ENCODE assay signal across 17 cellular contexts in the genomic region with DNA sequence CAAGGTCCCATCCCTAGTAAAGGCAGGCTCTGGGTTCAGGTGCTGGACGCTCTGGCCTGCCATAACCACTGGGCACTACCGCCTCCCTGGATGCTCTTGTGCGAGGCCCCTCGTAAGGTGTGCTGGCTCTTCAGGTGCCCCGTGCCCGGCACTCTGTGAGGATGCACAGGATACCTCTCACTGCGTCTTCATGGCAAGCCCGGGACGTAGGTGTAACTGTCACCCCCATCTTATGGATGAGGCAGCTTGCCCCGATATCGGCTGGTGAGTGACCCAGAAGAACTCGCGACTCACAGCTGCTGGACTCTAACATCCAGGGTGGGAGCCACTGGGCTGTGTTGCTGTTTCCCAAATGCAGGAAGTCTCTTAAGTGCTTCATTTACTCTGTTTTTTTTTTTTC.
DNase-seq lines count a peak whose midpoint lies in the region; ATAC-seq and TF ChIP-seq lines count a peak whose summit lies in the region.
"Had no signal": no experiment of that assay in that cellular context is flagged by ENCODE, and none has a peak within 500 bp of the region (broad histone marks: within the 10 kb centered on the region; RNA-seq: fewer than 3 reads in every experiment).

No MANE protein-coding gene starts in this region.

- H3K36me3 ChIP-seq in endodermal cell (ENCODE audit: control insufficient read depth, insufficient read depth, low read length), result no peaks in the 10 kb centered on the region
- H3K36me3 ChIP-seq in neural progenitor cell, result no peaks in the 10 kb centered on the region
- H3K36me3 ChIP-seq in suprapubic skin, result no peaks in the 10 kb centered on the region
- H3K36me3 ChIP-seq: BLaER1 had no signal

- H3K9me3 ChIP-seq in endodermal cell (ENCODE audit: control insufficient read depth, low read length), result no peaks in the 10 kb centered on the region
- no peaks in the 10 kb centered on the region for H3K9me3 ChIP-seq in neural progenitor cell (ENCODE audit: low read depth)
- no peaks in the 10 kb centered on the region for H3K9me3 ChIP-seq in suprapubic skin
- H3K9me3 ChIP-seq: BLaER1, Caco-2 had no signal

- no peak for TF ChIP-seq POLR2A in suprapubic skin (IDR thresholded peaks at IDR 0.05)

- H3K27me3 ChIP-seq in endodermal cell (ENCODE audit: control insufficient read depth, insufficient read depth, low read length, poor library complexity, severe bottlenecking) (peaks cover 24% of the 10 kb centered on the region), neural progenitor cell (peaks cover 41% of the 10 kb centered on the region), suprapubic skin (peaks cover 9% of the 10 kb centered on the region)

- POLR2A ChIA-PET in MCF 10A (lab: Yijun Ruan, JAX), result no interaction called here

- H3K4me3 Mint-ChIP-seq in endodermal cell (no peak overlapping the region), neural progenitor cell (no peak overlapping the region), MCF 10A (ENCODE audit: unreplicated experiment) (no peak overlapping the region)
- H3K4me3 Mint-ChIP-seq: CD8-positive, alpha-beta memory T cell; GM23338 had no signal

- H3K27ac ChIP-seq in endodermal cell (ENCODE audit: low read depth, low read length), result no peak overlapping the region
- no peak overlapping the region for H3K27ac ChIP-seq in neural progenitor cell
- H3K27ac ChIP-seq in suprapubic skin, result no peak overlapping the region
- H3K27ac ChIP-seq: BLaER1 had no signal

- H2AFZ ChIP-seq in neural progenitor cell (replicated peaks), result no peak overlapping the region
- H2AFZ ChIP-seq: GM23338 had no signal

- TF ChIP-seq EP300 in suprapubic skin (IDR thresholded peaks at IDR 0.05), result no peak

- no peak overlapping the region for H3K9ac ChIP-seq in endodermal cell (ENCODE audit: extremely low read depth, low read length, poor library complexity, severe bottlenecking)
- no peak overlapping the region for H3K9ac ChIP-seq in neural progenitor cell
- H3K9ac ChIP-seq: BLaER1 had no signal

- H3K27ac Mint-ChIP-seq in endodermal cell (no peak overlapping the region), neural progenitor cell (peak overlapping the region; percentile 14), MCF 10A (ENCODE audit: low read depth, unreplicated experiment) (no peak overlapping the region)
- H3K27ac Mint-ChIP-seq: GM23338 had no signal

- H3K4me1 Mint-ChIP-seq in endodermal cell (peaks cover 31% of the 10 kb centered on the region), neural progenitor cell (peaks cover 47% of the 10 kb centered on the region), MCF 10A (ENCODE audit: insufficient read depth, unreplicated experiment) (no peaks in the 10 kb centered on the region)

- H3K36me3 Mint-ChIP-seq in endodermal cell (ENCODE audit: low read depth) (no peaks in the 10 kb centered on the region), neural progenitor cell (no peaks in the 10 kb centered on the region), MCF 10A (ENCODE audit: insufficient read depth, unreplicated experiment) (no peaks in the 10 kb centered on the region)
- H3K36me3 Mint-ChIP-seq: CD8-positive, alpha-beta memory T cell had no signal

- no peak for TF ChIP-seq CTCF in endodermal cell (conservative IDR thresholded peaks at IDR 0.05)
- no peak for TF ChIP-seq CTCF in neural progenitor cell (IDR thresholded peaks at IDR 0.05)
- no peak for TF ChIP-seq CTCF in suprapubic skin (IDR thresholded peaks at IDR 0.05)
- TF ChIP-seq CTCF in MCF 10A (IDR thresholded peaks at IDR 0.05; ENCODE audit: unreplicated experiment), result no peak

- H3K4me2 ChIP-seq in neural progenitor cell, result no peak overlapping the region
- H3K4me2 ChIP-seq: BLaER1, GM23338 had no signal

- peaks cover 25% of the 10 kb centered on the region for H3F3A ChIP-seq in neural progenitor cell (ENCODE audit: low read depth)

- H3K79me2 ChIP-seq in neural progenitor cell (ENCODE audit: low read depth), result no peaks in the 10 kb centered on the region

- peak; percentile 23 for DNase-seq in activated CD8-positive, alpha-beta memory T cell treated with anti-CD3 and anti-CD28 coated beads, Interleukin-2, amount 50 U/mL, for 48 hours
- DNase-seq in activated CD8-positive, alpha-beta memory T cell treated with anti-CD3 and anti-CD28 coated beads, Interleukin-2, amount 50 U/mL, for 4 hours, result no peak
- peak; percentile 26 for DNase-seq in endodermal cell
- DNase-seq in neural progenitor cell (ENCODE audit: low spot score), result no peak
- DNase-seq in suprapubic skin (ENCODE audit: low spot score in 2 of 2), result peak; percentile 28 to 38
- DNase-seq in dermis blood vessel endothelial cell, result no peak
- DNase-seq in MCF 10A (ENCODE audit: unreplicated experiment), result no peak
- DNase-seq: 8988T; AML-193; CD8-positive, alpha-beta memory T cell; DMS53; GF-D8; H7 had no signal

- peaks cover 41% of the 10 kb centered on the region for H3K27me3 Mint-ChIP-seq in endodermal cell (ENCODE audit: insufficient read depth)
- H3K27me3 Mint-ChIP-seq in neural progenitor cell (ENCODE audit: insufficient read depth, low read depth), result peaks cover 27% of the 10 kb centered on the region
- peaks cover 30% of the 10 kb centered on the region for H3K27me3 Mint-ChIP-seq in MCF 10A (ENCODE audit: insufficient read depth, unreplicated experiment)

- H3K4me1 ChIP-seq in endodermal cell (ENCODE audit: control insufficient read depth, insufficient read depth, low read length) (peaks cover 11% of the 10 kb centered on the region), neural progenitor cell (peaks cover 34% of the 10 kb centered on the region), suprapubic skin (peaks cover 5% of the 10 kb centered on the region)
- H3K4me1 ChIP-seq: Caco-2 had no signal

- H4K20me1 ChIP-seq in neural progenitor cell (ENCODE audit: low read depth), result peaks cover 15% of the 10 kb centered on the region
- H4K20me1 ChIP-seq: BLaER1 had no signal

- no TSS peak for BruUV-seq in MCF 10A (replicated peaks; lab: Mats Ljungman, UMichigan)

- no peak for ATAC-seq in GM18517 (IDR thresholded peaks at IDR 0.05; ENCODE audit: unreplicated experiment)
- ATAC-seq: GM23338 had no signal

- H3K9me3 Mint-ChIP-seq in endodermal cell (no peaks in the 10 kb centered on the region), neural progenitor cell (no peaks in the 10 kb centered on the region), MCF 10A (ENCODE audit: unreplicated experiment) (no peaks in the 10 kb centered on the region)
- H3K9me3 Mint-ChIP-seq: CD8-positive, alpha-beta memory T cell; GM23338 had no signal

- intact Hi-C loops in MCF 10A (cut with micrococcal nuclease), result no loop called here

- 84 to 94% methylated on average over 13 of the region's 13 CpGs for WGBS in endodermal cell (ENCODE audit: insufficient coverage in 1 of 2, insufficient read length in 1 of 2), 2 experiments
- WGBS in suprapubic skin, result 88% methylated on average over 13 of the region's 13 CpGs

- H3K4me3 ChIP-seq in endodermal cell (ENCODE audit: low read length), result no peak overlapping the region
- no peak overlapping the region for H3K4me3 ChIP-seq in neural progenitor cell
- H3K4me3 ChIP-seq in suprapubic skin, result no peak overlapping the region
- H3K4me3 ChIP-seq: BLaER1, GM23338 had no signal

- CTCF ChIA-PET in MCF 10A (lab: Yijun Ruan, JAX), result interaction anchor here (0.6 kb wide), 1 partner anchor 42 kb away, joined by 3 read pairs; no protein-coding TSS in a partner anchor

Comparison
In these comparisons a context has a peak if more than half of its experiments do, and no peak if none do; other contexts are left out.
1. DNase-seq: peak in activated CD8-positive, alpha-beta memory T cell treated with anti-CD3 and anti-CD28 coated beads, Interleukin-2, amount 50 U/mL, for 48 hours (single experiment), endodermal cell (single experiment) and suprapubic skin (2 of 2); none in activated CD8-positive, alpha-beta memory T cell treated with anti-CD3 and anti-CD28 coated beads, Interleukin-2, amount 50 U/mL, for 4 hours (single experiment), neural progenitor cell (single experiment), dermis blood vessel endothelial cell (single experiment) and MCF 10A (single experiment).